Comparison of ENCODE assay signal across 1 cellular context in genomic region chr15:74997161-74997942, GRCh38.
TF ChIP-seq lines count a peak whose summit lies in the region.

No MANE protein-coding gene starts in this region.

TF ChIP-seq in endothelial cell of umbilical vein, 7 proteins besides CTCF, POLR2A, EP300 and RAD21:
- TF ChIP-seq JUN (IDR thresholded peaks at IDR 0.05; ENCODE audit: borderline replicate concordance, insufficient read depth, insufficient read length, low read depth) (no peak), EZH2 (IDR thresholded peaks at IDR 0.05; ENCODE audit: borderline replicate concordance, low read depth, low read length, severe bottlenecking) (no peak), MYC (IDR thresholded peaks at IDR 0.05; ENCODE audit: low read depth, low read length) (no peak), GATA2 (IDR thresholded peaks at IDR 0.05; ENCODE audit: insufficient read depth, insufficient read length, low read depth, low read length) (peak; percentile 19)
TF ChIP-seq in endothelial cell of umbilical vein: peak in this region for 1.
